Comparison of ENCODE assay signal across 9 cellular contexts in the genomic region with DNA sequence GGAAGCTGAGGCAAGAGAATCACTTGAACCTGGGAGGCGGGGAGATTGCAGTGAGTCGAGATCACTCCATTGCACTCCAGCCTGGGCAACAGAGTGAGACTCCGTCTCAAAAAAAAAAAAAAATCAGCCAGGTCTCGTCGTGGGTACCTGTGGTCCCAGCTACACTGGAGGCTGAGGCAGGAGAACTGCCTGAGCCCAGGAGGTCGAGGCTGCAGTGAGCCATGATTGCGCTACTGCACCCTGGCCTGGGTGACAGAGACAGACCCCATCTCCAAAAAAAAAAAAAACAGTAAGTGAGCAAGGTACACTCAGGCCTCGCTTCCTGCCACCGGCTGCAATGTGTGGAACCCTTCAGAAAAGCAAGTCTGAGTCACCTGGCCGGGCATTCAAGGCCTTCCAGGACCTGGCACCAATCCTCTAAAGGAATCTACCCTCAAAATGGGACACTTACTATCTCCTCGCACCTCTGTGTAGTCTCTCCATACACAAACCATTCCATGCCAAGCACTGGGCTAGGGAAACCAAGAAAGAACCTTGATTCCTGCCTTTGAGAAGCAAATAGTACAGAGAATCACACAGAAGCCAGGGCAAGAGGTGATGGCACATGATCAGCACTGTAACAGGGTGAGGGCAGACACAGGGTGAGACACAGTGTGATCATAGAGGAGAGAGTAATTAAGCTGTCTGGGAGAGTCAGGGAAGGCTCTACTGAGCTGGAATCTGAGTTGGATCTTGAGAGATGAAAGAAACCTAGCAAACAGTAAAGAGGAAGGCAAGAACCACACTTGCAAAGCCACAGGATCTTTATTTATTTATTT. TPM values are rescaled to one million over a fixed set of nuclear protein-coding genes. Genes with fewer than 3 reads are reported as not detected.
DNase-seq lines count a peak whose midpoint lies in the region; ATAC-seq, FAIRE-seq and TF ChIP-seq lines count a peak whose summit lies in the region.
"Had no signal": no experiment of that assay in that cellular context is flagged by ENCODE, and none has a peak within 500 bp of the region (broad histone marks: within the 10 kb centered on the region; RNA-seq: fewer than 3 reads in every experiment).

No MANE protein-coding gene starts in this region.

- no peaks in the 10 kb centered on the region for H3K9me3 ChIP-seq in upper lobe of right lung

- peak overlapping the region; percentile 51 for H3K27ac Mint-ChIP-seq in activated T-helper 17 cell treated with anti-CD3 and anti-CD28 coated beads, Interleukin-2, amount 50 U/mL, for 72 hours

- H3K9me3 Mint-ChIP-seq in activated T-helper 17 cell treated with anti-CD3 and anti-CD28 coated beads, Interleukin-2, amount 50 U/mL, for 72 hours = no peaks in the 10 kb centered on the region

- H3K27ac ChIP-seq in upper lobe of right lung = peak overlapping the region; percentile 36

- DNase-seq in Right ventricle myocardium superior = peak; percentile 13
- no peak for DNase-seq in Right ventricle myocardium inferior (ENCODE audit: missing footprints)
- peak; percentile 44 for DNase-seq in kidney epithelial cell (ENCODE audit: low read depth)
- DNase-seq in upper lobe of right lung = no peak
- no peak for DNase-seq in SW480 (ENCODE audit: low spot score)
- no peak for DNase-seq in GM19239 (ENCODE audit: insufficient read length, low spot score)
- DNase-seq: KG1 had no signal

- peaks cover 52% of the 10 kb centered on the region for H3K36me3 Mint-ChIP-seq in activated T-helper 17 cell treated with anti-CD3 and anti-CD28 coated beads, Interleukin-2, amount 50 U/mL, for 72 hours (ENCODE audit: low read depth)

- no peaks in the 10 kb centered on the region for H3K27me3 Mint-ChIP-seq in activated T-helper 17 cell treated with anti-CD3 and anti-CD28 coated beads, Interleukin-2, amount 50 U/mL, for 72 hours

- ATAC-seq in Right ventricle myocardium superior (ENCODE audit: poor library complexity) (peak; percentile 33), Right ventricle myocardium inferior (no peak), upper lobe of right lung (peak; percentile 11), GM19324 (IDR thresholded peaks at IDR 0.05; ENCODE audit: low FRiP score, unreplicated experiment) (no peak)
- peak; percentile 67 for ATAC-seq in activated T-helper 17 cell treated with anti-CD3 and anti-CD28 coated beads, Interleukin-2, amount 50 U/mL, for 72 hours (replicated peaks)

- no peak overlapping the region for H3K4me3 ChIP-seq in kidney epithelial cell (ENCODE audit: low read depth, low read length)
- H3K4me3 ChIP-seq in upper lobe of right lung = no peak overlapping the region

- H3K36me3 ChIP-seq in kidney epithelial cell (ENCODE audit: control insufficient read depth, insufficient read depth, low read length) (peaks cover 1% of the 10 kb centered on the region), upper lobe of right lung (no peaks in the 10 kb centered on the region)

- no peaks in the 10 kb centered on the region for H3K27me3 ChIP-seq in kidney epithelial cell (ENCODE audit: control insufficient read depth, insufficient read depth, low read length)
- no peaks in the 10 kb centered on the region for H3K27me3 ChIP-seq in upper lobe of right lung

- peaks cover 45% of the 10 kb centered on the region for H3K4me1 ChIP-seq in upper lobe of right lung

- no peak for FAIRE-seq in GM19239 (lab: Jason Lieb, UNC)

- peaks cover 43% of the 10 kb centered on the region for H3K4me1 Mint-ChIP-seq in activated T-helper 17 cell treated with anti-CD3 and anti-CD28 coated beads, Interleukin-2, amount 50 U/mL, for 72 hours

- TF ChIP-seq CTCF in kidney epithelial cell (IDR thresholded peaks at IDR 0.05; ENCODE audit: insufficient read depth, low read length, poor library complexity, severe bottlenecking) = no peak
- TF ChIP-seq CTCF in upper lobe of right lung (IDR thresholded peaks at IDR 0.05) = no peak

- intact Hi-C loops in Right ventricle myocardium superior (cut with DNase I) (no loop called here), Right ventricle myocardium inferior (cut with DNase I) (no loop called here), upper lobe of right lung (cut with DNase I) (no loop called here)

- peak overlapping the region; percentile 7 for H3K4me3 Mint-ChIP-seq in activated T-helper 17 cell treated with anti-CD3 and anti-CD28 coated beads, Interleukin-2, amount 50 U/mL, for 72 hours

RNA-seq across cellular contexts. Expression of a gene that starts 9.7 kb away (rescaled TPM):
- total RNA-seq in Right ventricle myocardium superior (38.8 TPM), Right ventricle myocardium inferior (42.6 TPM), kidney epithelial cell (93.4 and 107 TPM in 2 replicates), upper lobe of right lung (115 TPM)
- total RNA-seq in activated T-helper 17 cell treated with anti-CD3 and anti-CD28 coated beads, Interleukin-2, amount 50 U/mL, for 72 hours = 100 to 1,000 TPM in 1 of 2 donors, 10 to 100 TPM in 1; 87.1 to 111 TPM

RNA-seq across cellular contexts. Expression of a gene that starts 20.5 kb away (rescaled TPM):
- total RNA-seq in Right ventricle myocardium superior (35.8 TPM), Right ventricle myocardium inferior (42.3 TPM), kidney epithelial cell (24.0 and 32.0 TPM in 2 replicates), upper lobe of right lung (43.9 TPM)
- 10 to 100 TPM; 44.1 to 46.7 TPM for total RNA-seq in activated T-helper 17 cell treated with anti-CD3 and anti-CD28 coated beads, Interleukin-2, amount 50 U/mL, for 72 hours

RNA-seq across cellular contexts. Expression of a gene that starts 26.4 kb away (rescaled TPM):
- 53.2 TPM for total RNA-seq in Right ventricle myocardium superior
- total RNA-seq in Right ventricle myocardium inferior = 60.8 TPM
- 10 to 100 TPM; 51.8 to 98.5 TPM for total RNA-seq in activated T-helper 17 cell treated with anti-CD3 and anti-CD28 coated beads, Interleukin-2, amount 50 U/mL, for 72 hours
- 39.5 and 45.2 TPM in 2 replicates for total RNA-seq in kidney epithelial cell
- 26.7 TPM for total RNA-seq in upper lobe of right lung

RNA-seq across cellular contexts. Expression of a gene that starts 37.0 kb away (rescaled TPM):
- total RNA-seq in Right ventricle myocardium superior (3.6 TPM), Right ventricle myocardium inferior (2.8 TPM), kidney epithelial cell (not detected in 2 replicates), upper lobe of right lung (not detected)
- total RNA-seq in activated T-helper 17 cell treated with anti-CD3 and anti-CD28 coated beads, Interleukin-2, amount 50 U/mL, for 72 hours = under 1 TPM; 0.15 to 0.19 TPM

RNA-seq across cellular contexts. Expression of a gene that starts 43.2 kb away (rescaled TPM):
- total RNA-seq in Right ventricle myocardium superior (115 TPM), Right ventricle myocardium inferior (110 TPM), kidney epithelial cell (42.2 and 49.3 TPM in 2 replicates), upper lobe of right lung (75.4 TPM)
- 10 to 100 TPM; 65.6 to 98.3 TPM for total RNA-seq in activated T-helper 17 cell treated with anti-CD3 and anti-CD28 coated beads, Interleukin-2, amount 50 U/mL, for 72 hours

Comparison
In these comparisons a context has a peak if more than half of its experiments do, and no peak if none do; other contexts are left out.
1. ATAC-seq: peak in Right ventricle myocardium superior (single experiment), activated T-helper 17 cell treated with anti-CD3 and anti-CD28 coated beads, Interleukin-2, amount 50 U/mL, for 72 hours (single experiment) and upper lobe of right lung (single experiment); none in Right ventricle myocardium inferior (single experiment) and GM19324 (single experiment).
2. DNase-seq: peak in Right ventricle myocardium superior (single experiment) and kidney epithelial cell (single experiment); none in Right ventricle myocardium inferior (single experiment), upper lobe of right lung (single experiment), SW480 (single experiment) and GM19239 (single experiment).